In genomic region chrX:1851527-1851926, GRCh38 we compare ENCODE assay signal across 24 cellular contexts.
DNase-seq lines count a peak whose midpoint lies in the region; ATAC-seq, FAIRE-seq and TF ChIP-seq lines count a peak whose summit lies in the region.
"Had no signal": no experiment of that assay in that cellular context is flagged by ENCODE, and none has a peak within 500 bp of the region (broad histone marks: within the 10 kb centered on the region; RNA-seq: fewer than 3 reads in every experiment).

No MANE protein-coding gene starts in this region.

- H3K4me3 ChIP-seq in A549 (no peak overlapping the region), K562 (no peak overlapping the region)

- DNase-seq in A549 (ENCODE audit: low read depth in 1 of 2, low spot score in 1 of 2) (no peak), ELF-1 (ENCODE audit: low read depth, low spot score) (peak; percentile 30), K562 (ENCODE audit: extremely low read depth in 1 of 4, low spot score in 3 of 4) (no peak), sciatic nerve (ENCODE audit: low spot score) (peak; percentile 17), SK-N-DZ (ENCODE audit: low spot score) (no peak), caudate nucleus (lab: John Stamatoyannopoulos, UW) (no peak)
- DNase-seq in stimulated activated CD4-positive, alpha-beta T cell treated with anti-CD3 and anti-CD28 coated beads, Interleukin-2, amount 100 ng/mL, for 48 hours, result no peak
- DNase-seq: Caco-2; CD8-positive, alpha-beta T cell; KBM-7; MM.1S; NCI-H1048; NCI-H1417; NCI-H1694; NCI-H2029 treated with DMSO at 0.1 percent for 48 hours; NCI-H2227 treated with DMSO at 0.1 percent for 48 hours; NCI-H510A; NCI-H69; SIG-M5; SK-N-SH; SW 1271 had no signal

- no peak for TF ChIP-seq RAD21 in A549 (conservative IDR thresholded peaks at IDR 0.05 in 1 of 2, IDR thresholded peaks at IDR 0.05 in 1 of 2)
- no peak for TF ChIP-seq RAD21 in K562 (CRISPR knock-in tag; conservative IDR thresholded peaks at IDR 0.05 in 1 of 2, IDR thresholded peaks at IDR 0.05 in 1 of 2)

- H3K9me3 ChIP-seq in A549 (peaks cover 3% of the 10 kb centered on the region; the same call in 1 of the 3 replicates), K562 (replicated peaks; ENCODE audit: control insufficient read depth, insufficient read depth, low read depth, low read length) (no peaks in the 10 kb centered on the region)
- H3K9me3 ChIP-seq: Caco-2, SK-N-SH had no signal

- peaks cover 0 to 31% of the 10 kb centered on the region in 2 experiments; a peak in 2 of 5 replicates for H3K27me3 ChIP-seq in K562 (ENCODE audit: control insufficient read depth in 2 of 2, insufficient read depth in 2 of 2, low read length in 2 of 2)

- no peak for ATAC-seq in A549
- no peak for ATAC-seq in K562
- no peak for ATAC-seq in sciatic nerve
- ATAC-seq: CD8-positive, alpha-beta T cell; Panc1 had no signal

- BruUV-seq in K562 (replicated peaks; lab: Mats Ljungman, UMichigan), result no TSS peak

- CTCF ChIA-PET in A549 (lab: Yijun Ruan, JAX), result no interaction called here
- CTCF ChIA-PET in K562 (lab: Yijun Ruan, JAX; ENCODE audit: low intra/inter-chr PET ratio), result no interaction called here

- no peak overlapping the region for H3K9ac ChIP-seq in K562 (ENCODE audit: insufficient read depth in 1 of 2, low read depth in 2 of 2, low read length in 2 of 2)
- H3K9ac ChIP-seq: SK-N-SH had no signal

- TF ChIP-seq POLR2A in A549 (IDR thresholded peaks at IDR 0.05; ENCODE audit: low read length), result no peak
- no peak for TF ChIP-seq POLR2A in K562 (conservative IDR thresholded peaks at IDR 0.05)

- POLR2A ChIA-PET in A549 (lab: Yijun Ruan, JAX), result no interaction called here
- POLR2A ChIA-PET in K562 (lab: Yijun Ruan, JAX), result no interaction called here

- H3K4me2 ChIP-seq in A549 (no peak overlapping the region), K562 (ENCODE audit: insufficient read depth, low read length) (no peak overlapping the region)
- H3K4me2 ChIP-seq: SK-N-SH had no signal

- no peak overlapping the region for H2AFZ ChIP-seq in K562 (ENCODE audit: low read depth, low read length)

- H3K36me3 ChIP-seq in K562 (ENCODE audit: control insufficient read depth, insufficient read depth, low read length), result no peaks in the 10 kb centered on the region

- TF ChIP-seq EP300 in A549 (IDR thresholded peaks at IDR 0.05) (no peak), K562 (IDR thresholded peaks at IDR 0.05; ENCODE audit: low read length) (no peak)

- no peaks in the 10 kb centered on the region for H3K9me1 ChIP-seq in K562 (ENCODE audit: control insufficient read depth, insufficient read depth, low read length)

- no peak overlapping the region for H3K27ac ChIP-seq in A549
- H3K27ac ChIP-seq in K562 (ENCODE audit: extremely low read depth, low read depth, low read length), result no peak overlapping the region
- H3K27ac ChIP-seq in caudate nucleus (ENCODE audit: low read depth, low read length), result no peak overlapping the region
- H3K27ac ChIP-seq: C4-2B had no signal

- 57% methylated on average over 6 of the region's 6 CpGs for WGBS in A549 (ENCODE audit: missing lambda C conversion rate)
- WGBS in K562 (ENCODE audit: insufficient coverage, low coverage, missing lambda C conversion rate), result 0% methylated on average over 6 of the region's 6 CpGs

- FAIRE-seq in A549 (lab: Jason Lieb, UNC), result no peak
- no peak for FAIRE-seq in K562 (lab: Jason Lieb, UNC)
- FAIRE-seq: GM12892 had no signal

- no peaks in the 10 kb centered on the region for H4K20me1 ChIP-seq in K562 (replicated peaks; ENCODE audit: control insufficient read depth, insufficient read depth, low read length)

- TF ChIP-seq CTCF in A549 (IDR thresholded peaks at IDR 0.05) (no peak), K562 (IDR thresholded peaks at IDR 0.05 in 2 of 3, conservative IDR thresholded peaks at IDR 0.05 in 1 of 3; ENCODE audit: insufficient read depth in 2 of 3, low read depth in 1 of 3, low read length in 3 of 3) (no peak)

- H3K4me1 ChIP-seq in A549, result no peaks in the 10 kb centered on the region
- no peaks in the 10 kb centered on the region for H3K4me1 ChIP-seq in K562 (replicated peaks in 1 of 2; ENCODE audit: control insufficient read depth in 2 of 2, insufficient read depth in 2 of 2, low read length in 2 of 2)
- H3K4me1 ChIP-seq: Caco-2 had no signal

- no peaks in the 10 kb centered on the region for H3K79me2 ChIP-seq in K562 (ENCODE audit: control insufficient read depth, insufficient read depth, low read length)

- intact Hi-C loops in K562 (cut with micrococcal nuclease) (no loop called here), sciatic nerve (cut with DNase I) (no loop called here)

- in situ Hi-C loops in K562 (cut with MboI), result no loop called here

TF ChIP-seq in A549, 52 proteins besides CTCF, POLR2A, EP300 and RAD21:
- peak; percentile 73 for TF ChIP-seq MAFK (IDR thresholded peaks at IDR 0.05; ENCODE audit: partially characterized antibody)
- no peak for TF ChIP-seq ATOH8 (CRISPR knock-in tag; IDR thresholded peaks at IDR 0.05; ENCODE audit: low read depth)

TF ChIP-seq in K562, 482 proteins besides CTCF, POLR2A, EP300 and RAD21:
- TF ChIP-seq C11orf30 (IDR thresholded peaks at IDR 0.05; ENCODE audit: low read depth) (peak; percentile 22; the same call in 1 of the 2 replicates), ZNF398 (CRISPR knock-in tag; IDR thresholded peaks at IDR 0.05) (no peak), ZNF316 (IDR thresholded peaks at IDR 0.05) (0 out of 2 replicates have a peak, but pooled peaks have one; percentile 18)

Comparison
In these comparisons a context has a peak if more than half of its experiments do, and no peak if none do; other contexts are left out.
1. DNase-seq: peak in ELF-1 (single experiment) and sciatic nerve (single experiment); none in A549 (0 of 2), K562 (0 of 4), SK-N-DZ (single experiment), stimulated activated CD4-positive, alpha-beta T cell treated with anti-CD3 and anti-CD28 coated beads, Interleukin-2, amount 100 ng/mL, for 48 hours (0 of 2) and caudate nucleus (0 of 61).
2. Of the 35 proteins assayed by ChIP-seq in both K562 and A549: peak only in K562: none; only in A549: MAFK; in both: none; in neither: 34.